20 cellular contexts compared by ENCODE assay signal in the genomic region with DNA sequence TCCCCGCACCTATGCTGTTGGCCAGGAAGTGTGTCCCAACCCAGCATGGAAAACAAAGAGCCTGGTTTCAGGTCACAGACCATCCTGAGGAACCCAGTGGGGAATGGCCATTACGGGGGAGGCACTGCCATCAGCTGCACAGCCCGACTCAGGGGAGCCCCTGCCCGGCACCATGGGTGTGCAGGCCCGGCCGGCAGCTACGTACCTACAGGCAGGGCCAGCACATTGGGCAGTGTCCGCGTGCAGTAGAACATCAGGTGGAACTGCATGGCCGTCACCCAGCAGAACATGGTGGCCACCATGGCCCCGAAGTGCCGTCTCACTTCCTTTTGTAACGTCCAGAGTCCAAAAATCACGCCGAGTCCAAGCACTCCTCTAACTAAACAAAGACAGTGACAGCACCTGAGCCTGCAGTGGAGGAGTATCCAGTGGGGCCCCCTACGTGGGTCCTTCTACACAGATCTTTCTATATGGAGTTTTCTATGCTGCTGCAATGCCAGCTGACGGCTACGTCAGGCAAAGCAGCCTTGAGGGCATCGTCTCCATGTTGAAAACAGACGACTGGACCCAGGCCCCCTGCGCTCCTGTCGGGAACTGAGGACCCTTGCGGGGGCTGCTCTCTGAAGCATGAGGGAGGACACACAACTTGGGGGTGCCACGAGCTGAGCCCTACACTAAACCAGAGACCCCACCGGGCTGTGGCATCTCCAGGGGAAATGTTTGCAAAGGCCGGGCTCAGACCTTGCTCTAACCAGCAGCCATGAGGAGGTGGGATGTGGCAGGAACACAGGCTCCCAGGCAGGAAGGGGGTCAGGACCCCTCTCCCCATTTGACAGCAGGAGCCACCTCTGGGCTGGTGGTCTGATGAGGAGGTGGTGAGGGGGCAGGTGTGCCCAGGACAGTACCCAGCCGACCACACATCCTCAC.
"Had no signal": no experiment of that assay in that cellular context is flagged by ENCODE, and none has a peak within 500 bp of the region (broad histone marks: within the 10 kb centered on the region; RNA-seq: fewer than 3 reads in every experiment).

No MANE protein-coding gene starts in this region.

- H3K9me3 ChIP-seq: adrenal gland, MG63 had no signal

- ATAC-seq: PC-3, T-cell had no signal

- H3K4me3 ChIP-seq: adrenal gland, MG63 had no signal

- H3K27ac ChIP-seq: adrenal gland, VCaP had no signal

- H3K27me3 ChIP-seq: adrenal gland, MG63 had no signal

- DNase-seq: activated CD4-positive, alpha-beta memory T cell treated with anti-CD3 and anti-CD28 coated beads, Interleukin-2, amount 10 ng/mL, durations not matched to agents 7 days and 5 days; activated CD4-positive, alpha-beta T cell treated with anti-CD3 and anti-CD28 coated beads, Interleukin-2, amount 50 U/mL, for 1 hour; activated CD4-positive, CD25-positive, alpha-beta regulatory T cell; activated naive CD4-positive, alpha-beta T cell treated with anti-CD3 and anti-CD28 coated beads, Interleukin-2, amount 50 U/mL, for 16 hours; activated naive CD8-positive, alpha-beta T cell treated with anti-CD3 and anti-CD28 coated beads, Interleukin-2, amount 10 ng/mL, durations not matched to agents 7 days and 5 days; adrenal gland; anterior cingulate cortex; MG63; MV-4-11; NCI-H1105; NCI-H1436; NCI-H1694 treated with DMSO at 0.1 percent for 48 hours; NCI-H2029 treated with DMSO at 0.1 percent for 48 hours; NCI-H345; NCI-H510A; NCI-H69; PC-3; SIG-M5; T-cell had no signal

- H3K4me1 ChIP-seq: adrenal gland had no signal
